13 cellular contexts compared by ENCODE assay signal in the genomic region with DNA sequence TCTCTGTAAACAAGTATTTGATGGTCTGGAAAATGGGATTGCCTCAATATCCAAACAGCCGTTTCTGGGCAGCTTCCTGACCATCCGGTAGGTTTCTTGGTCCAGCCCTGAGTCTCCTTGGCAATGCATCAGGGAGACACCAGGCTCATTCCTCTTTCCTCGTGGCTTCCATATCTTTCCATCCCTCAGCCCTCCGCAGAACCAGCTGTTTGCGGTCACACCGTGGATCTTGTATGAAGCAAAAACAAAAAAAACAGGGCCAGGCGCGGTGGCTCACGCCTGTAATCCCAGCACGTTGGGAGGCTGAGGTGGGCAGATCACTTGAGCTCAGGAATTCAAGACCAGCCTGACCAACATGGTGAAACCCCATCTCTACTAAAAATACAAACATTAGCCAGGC. TPM values are rescaled to one million over a fixed set of nuclear protein-coding genes. Genes with fewer than 3 reads are reported as not detected.
DNase-seq lines count a peak whose midpoint lies in the region; ATAC-seq lines count a peak whose summit lies in the region.
"Not testable (repeated sequence)": the region's sequence is repeated elsewhere in the genome, so short reads cannot be mapped to it uniquely, and the experiment has no call there.
"Had no signal": no experiment of that assay in that cellular context is flagged by ENCODE, and none has a peak within 500 bp of the region (broad histone marks: within the 10 kb centered on the region; RNA-seq: fewer than 3 reads in every experiment).

No MANE protein-coding gene starts in this region.

- POLR2A ChIA-PET in naive thymus-derived CD8-positive, alpha-beta T cell (lab: Charles Lee), result interaction anchor here (0.6 to 44.1 kb wide), 9 partner anchors 23 to 721 kb away, joined by 3 to 1378 read pairs (median 15); a partner anchor contains a TSS

- not testable (repeated sequence) for H3K4me2 ChIP-seq in GM23248 (ENCODE audit: unreplicated experiment)

- not testable (repeated sequence) for H3K9me2 ChIP-seq in GM23248 (ENCODE audit: insufficient read depth)

- H3K9me3 Mint-ChIP-seq in activated CD8-positive, alpha-beta memory T cell treated with anti-CD3 and anti-CD28 coated beads, Interleukin-2, amount 10 ng/mL, durations not matched to agents 7 days and 5 days (ENCODE audit: low read depth); activated naive CD8-positive, alpha-beta T cell treated with anti-CD3 and anti-CD28 coated beads for 36 hours; naive thymus-derived CD8-positive, alpha-beta T cell; stimulated activated naive CD8-positive, alpha-beta T cell treated with anti-CD3 and anti-CD28 coated beads, Interleukin-15, Interleukin-2, amounts not matched to agents 100 ng/mL and 50 ng/mL, for 24 hours: not testable (repeated sequence)

- not testable (repeated sequence) for H3F3A ChIP-seq in GM23248 (ENCODE audit: insufficient read depth)

- not testable (repeated sequence) for H3K9me3 ChIP-seq in GM23248 (ENCODE audit: low read depth); SJCRH30 (replicated peaks)

- CTCF ChIA-PET in activated CD8-positive, alpha-beta memory T cell treated with anti-CD3 and anti-CD28 coated beads, Interleukin-2, amount 10 ng/mL, durations not matched to agents 7 days and 5 days (lab: Charles Lee), result interaction anchor here (0.7 to 18.0 kb wide), 25 partner anchors 8 to 350 kb away, joined by 3 to 283 read pairs (median 4); no protein-coding TSS in a partner anchor

- not testable (repeated sequence) for H3K36me3 ChIP-seq in GM23248 (ENCODE audit: low read depth); SJCRH30

- peaks cover 30% of the 10 kb centered on the region for H3K36me3 Mint-ChIP-seq in activated CD8-positive, alpha-beta memory T cell treated with anti-CD3 and anti-CD28 coated beads, Interleukin-2, amount 10 ng/mL, durations not matched to agents 7 days and 5 days
- peaks cover 49% of the 10 kb centered on the region for H3K36me3 Mint-ChIP-seq in activated naive CD8-positive, alpha-beta T cell treated with anti-CD3 and anti-CD28 coated beads for 36 hours
- H3K36me3 Mint-ChIP-seq in naive thymus-derived CD8-positive, alpha-beta T cell, result peaks cover 23 to 80% (median 26%) of the 10 kb centered on the region in 3 donors
- H3K36me3 Mint-ChIP-seq in stimulated activated naive CD8-positive, alpha-beta T cell treated with anti-CD3 and anti-CD28 coated beads, Interleukin-15, Interleukin-2, amounts not matched to agents 100 ng/mL and 50 ng/mL, for 24 hours (ENCODE audit: low read depth), result peaks cover 39% of the 10 kb centered on the region

- not testable (repeated sequence) for H3K27me3 ChIP-seq in GM23248 (replicated peaks; ENCODE audit: insufficient read depth); SJCRH30

- peak overlapping the region; percentile 69 for H2AFZ ChIP-seq in GM23248

- H3K79me2 ChIP-seq in GM23248 (ENCODE audit: insufficient read depth), result not testable (repeated sequence)

- H3K27ac Mint-ChIP-seq in activated CD8-positive, alpha-beta memory T cell treated with anti-CD3 and anti-CD28 coated beads, Interleukin-2, amount 10 ng/mL, durations not matched to agents 7 days and 5 days, result peak overlapping the region; percentile 74
- H3K27ac Mint-ChIP-seq in activated naive CD8-positive, alpha-beta T cell treated with anti-CD3 and anti-CD28 coated beads for 36 hours, result peak overlapping the region; percentile 87
- peak overlapping the region in 9 of 10 donors; percentile 83 to 98 (median 95) for H3K27ac Mint-ChIP-seq in naive thymus-derived CD8-positive, alpha-beta T cell
- H3K27ac Mint-ChIP-seq in stimulated activated naive CD8-positive, alpha-beta T cell treated with anti-CD3 and anti-CD28 coated beads, Interleukin-15, Interleukin-2, amounts not matched to agents 100 ng/mL and 50 ng/mL, for 24 hours, result peak overlapping the region; percentile 88

- not testable (repeated sequence) for H3K9ac ChIP-seq in GM23248

- H3K27ac ChIP-seq in GM23248, SJCRH30: not testable (repeated sequence)

- H3K27me3 Mint-ChIP-seq in activated CD8-positive, alpha-beta memory T cell treated with anti-CD3 and anti-CD28 coated beads, Interleukin-2, amount 10 ng/mL, durations not matched to agents 7 days and 5 days; activated naive CD8-positive, alpha-beta T cell treated with anti-CD3 and anti-CD28 coated beads for 36 hours; naive thymus-derived CD8-positive, alpha-beta T cell; stimulated activated naive CD8-positive, alpha-beta T cell treated with anti-CD3 and anti-CD28 coated beads, Interleukin-15, Interleukin-2, amounts not matched to agents 100 ng/mL and 50 ng/mL, for 24 hours: not testable (repeated sequence)

- ATAC-seq in activated CD8-positive, alpha-beta memory T cell treated with anti-CD3 and anti-CD28 coated beads, Interleukin-2, amount 10 ng/mL, durations not matched to agents 7 days and 5 days; naive thymus-derived CD8-positive, alpha-beta T cell: not testable (repeated sequence)

- H3K4me3 Mint-ChIP-seq in activated CD8-positive, alpha-beta memory T cell treated with anti-CD3 and anti-CD28 coated beads, Interleukin-2, amount 10 ng/mL, durations not matched to agents 7 days and 5 days; activated naive CD8-positive, alpha-beta T cell treated with anti-CD3 and anti-CD28 coated beads for 36 hours; stimulated activated naive CD8-positive, alpha-beta T cell treated with anti-CD3 and anti-CD28 coated beads, Interleukin-15, Interleukin-2, amounts not matched to agents 100 ng/mL and 50 ng/mL, for 24 hours: not testable (repeated sequence)
- H3K4me3 Mint-ChIP-seq in naive thymus-derived CD8-positive, alpha-beta T cell, result peak overlapping the region in 5 of 10 donors; percentile 41 to 87 (median 84)

- WGBS in GM23248 (ENCODE audit: low coverage in 1 of 2, low lambda C conversion rate in 2 of 2, missing lambda C conversion rate in 2 of 2), 2 experiments, result 62 to 66% methylated on average over 10 of the region's 10 CpGs

- DNase-seq in GM23248; activated CD8-positive, alpha-beta memory T cell treated with anti-CD3 and anti-CD28 coated beads, Interleukin-2, amount 10 ng/mL, durations not matched to agents 7 days and 5 days; activated naive CD8-positive, alpha-beta T cell treated with anti-CD3 and anti-CD28 coated beads for 36 hours; naive thymus-derived CD8-positive, alpha-beta T cell: not testable (repeated sequence)
- DNase-seq in LHCN-M2 (ENCODE audit: low read depth) (peak; percentile 66), SJCRH30 (peak; percentile 36 to 44), fibroblast of gingiva (ENCODE audit: low read depth) (peak; percentile 24)

- not testable (repeated sequence) for H3K4me1 ChIP-seq in GM23248 (ENCODE audit: insufficient read depth); SJCRH30

- not testable (repeated sequence) for H3K4me3 ChIP-seq in GM23248, SJCRH30

- in situ Hi-C loops in GM23248 (cut with MboI), result not testable (repeated sequence)

- H3K4me1 Mint-ChIP-seq in activated CD8-positive, alpha-beta memory T cell treated with anti-CD3 and anti-CD28 coated beads, Interleukin-2, amount 10 ng/mL, durations not matched to agents 7 days and 5 days, result peaks cover 51% of the 10 kb centered on the region
- peaks cover 56% of the 10 kb centered on the region for H3K4me1 Mint-ChIP-seq in activated naive CD8-positive, alpha-beta T cell treated with anti-CD3 and anti-CD28 coated beads for 36 hours
- H3K4me1 Mint-ChIP-seq in naive thymus-derived CD8-positive, alpha-beta T cell, result peaks cover 26 to 76% (median 59%) of the 10 kb centered on the region in 4 donors
- peaks cover 63% of the 10 kb centered on the region for H3K4me1 Mint-ChIP-seq in stimulated activated naive CD8-positive, alpha-beta T cell treated with anti-CD3 and anti-CD28 coated beads, Interleukin-15, Interleukin-2, amounts not matched to agents 100 ng/mL and 50 ng/mL, for 24 hours (ENCODE audit: low read depth)

- not testable (repeated sequence) for H4K20me1 ChIP-seq in GM23248 (ENCODE audit: insufficient read depth)

RNA-seq across cellular contexts. Expression of a gene that starts 28.1 kb away (rescaled TPM):
- total RNA-seq in GM23248 (2014; rRNA removed; shearing (Covaris generic)), result not detected in 2 replicates
- not detected in 2 replicates for polyA plus RNA-seq in GM23248 (2016; fragmentation: Nextera tagmentation; extraction: Ambion mirVana)
- total RNA-seq in LHCN-M2 (2014; rRNA removed), result not detected in 2 replicates
- polyA plus RNA-seq in LHCN-M2 (2012), result not detected
- not detected in 2 replicates for total RNA-seq in SJCRH30 (2014; rRNA removed; shearing (Covaris generic))
- 10 to 100 TPM in 1 of 2 experiments, 1 to 10 TPM in 1; 4.8 to 10.1 TPM for total RNA-seq in activated CD8-positive, alpha-beta memory T cell treated with anti-CD3 and anti-CD28 coated beads, Interleukin-2, amount 10 ng/mL, durations not matched to agents 7 days and 5 days
- 10 to 100 TPM; 12.3 to 13.7 TPM for total RNA-seq in activated naive CD8-positive, alpha-beta T cell treated with anti-CD3 and anti-CD28 coated beads for 36 hours
- 10 to 100 TPM; 11.3 to 11.5 TPM for total RNA-seq in naive thymus-derived CD8-positive, alpha-beta T cell
- 10 to 100 TPM in 2 of 3 donors, 1 to 10 TPM in 1; 5.9 to 53.7 (median 17.1) TPM for polyA plus RNA-seq in naive thymus-derived CD8-positive, alpha-beta T cell
- total RNA-seq: A172; Calu3; CD4-positive, CD25-positive, alpha-beta regulatory T cell; G401; GM12878 had no signal
- polyA plus RNA-seq: GM12878 had no signal

RNA-seq across cellular contexts. Expression of a gene that starts 39.0 kb away (rescaled TPM):
- total RNA-seq in GM23248 (2014; rRNA removed; shearing (Covaris generic)), result 1,781 and 2,185 TPM in 2 replicates
- polyA plus RNA-seq in GM23248 (2016; fragmentation: Nextera tagmentation; extraction: Ambion mirVana), result 2,304 and 2,417 TPM in 2 replicates
- 2,184 and 2,442 TPM in 2 replicates for total RNA-seq in LHCN-M2 (2014; rRNA removed)
- polyA plus RNA-seq in LHCN-M2 (2012), result 2,381 TPM
- 2,596 and 2,758 TPM in 2 replicates for total RNA-seq in SJCRH30 (2014; rRNA removed; shearing (Covaris generic))
- 1,000 to 10,000 TPM; 2,070 to 2,300 TPM for total RNA-seq in activated CD8-positive, alpha-beta memory T cell treated with anti-CD3 and anti-CD28 coated beads, Interleukin-2, amount 10 ng/mL, durations not matched to agents 7 days and 5 days
- 1,000 to 10,000 TPM; 3,744 to 3,761 TPM for total RNA-seq in activated naive CD8-positive, alpha-beta T cell treated with anti-CD3 and anti-CD28 coated beads for 36 hours
- 100 to 1,000 TPM; 225 to 228 TPM for total RNA-seq in naive thymus-derived CD8-positive, alpha-beta T cell
- polyA plus RNA-seq in naive thymus-derived CD8-positive, alpha-beta T cell, result 1,000 to 10,000 TPM in 2 of 3 donors, 100 to 1,000 TPM in 1; 873 to 1,190 (median 1,047) TPM
